8 cellular contexts compared by ENCODE assay signal in the genomic region with DNA sequence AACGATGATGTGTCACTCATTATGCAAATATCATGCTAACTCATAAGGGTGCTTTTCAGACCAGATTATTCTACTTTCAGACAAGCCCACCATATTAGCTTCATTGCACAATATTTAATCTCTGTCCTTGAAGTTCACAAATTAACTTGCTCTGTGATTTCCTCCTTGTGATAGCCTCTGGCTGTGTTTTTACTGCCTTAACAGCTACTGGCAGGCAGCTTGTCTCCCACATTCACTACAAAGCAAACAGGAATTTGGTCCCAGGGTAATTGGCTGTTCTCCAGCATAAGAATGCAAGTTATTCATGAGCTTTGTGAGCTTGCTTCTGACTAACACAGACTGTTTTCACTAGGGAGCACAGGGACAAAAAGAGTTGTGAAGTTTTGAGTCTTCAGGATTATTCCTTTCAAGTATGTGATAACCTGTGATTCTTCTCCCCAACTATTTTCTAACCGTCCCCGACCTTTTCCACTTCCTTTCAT.
DNase-seq lines count a peak whose midpoint lies in the region; ATAC-seq and TF ChIP-seq lines count a peak whose summit lies in the region.

No MANE protein-coding gene starts in this region.

- ATAC-seq in HG02938 (IDR thresholded peaks at IDR 0.05; ENCODE audit: unreplicated experiment) (peak; percentile 67), GM21576 (IDR thresholded peaks at IDR 0.05; ENCODE audit: unreplicated experiment) (no peak)
- no peak for ATAC-seq in naive thymus-derived CD4-positive, alpha-beta T cell

- peaks cover 0 to 39% (median 0%) of the 10 kb centered on the region in 5 donors for H3K36me3 Mint-ChIP-seq in naive thymus-derived CD4-positive, alpha-beta T cell

- no peaks in the 10 kb centered on the region for H3K27me3 Mint-ChIP-seq in naive thymus-derived CD4-positive, alpha-beta T cell

- TF ChIP-seq CTCF in AG10803 (conservative IDR thresholded peaks at IDR 0.05; ENCODE audit: low read length) = no peak
- no peak for TF ChIP-seq CTCF in esophagus squamous epithelium (IDR thresholded peaks at IDR 0.05)

- intact Hi-C loops in esophagus squamous epithelium (cut with DNase I) = no loop called here
- intact Hi-C loops in naive thymus-derived CD4-positive, alpha-beta T cell (cut with micrococcal nuclease) = loop anchor here in 1 of 2 donors (2.0 kb wide), 3 partner anchors 17 to 79 kb away; no protein-coding TSS in a partner anchor

- peak overlapping the region; percentile 23; the same call in 1 of the 2 replicates for H3K4me3 ChIP-seq in AG10803 (ENCODE audit: low read length)
- H3K4me3 ChIP-seq in esophagus squamous epithelium = peak overlapping the region in 1 of 4 donors; percentile 6
- H3K4me3 ChIP-seq in naive thymus-derived CD4-positive, alpha-beta T cell (ENCODE audit: low read length) = no peak overlapping the region

- peak overlapping the region in 3 of 4 donors; percentile 19 to 52 (median 25) for H3K27ac ChIP-seq in esophagus squamous epithelium
- H3K27ac ChIP-seq in naive thymus-derived CD4-positive, alpha-beta T cell (ENCODE audit: low read depth, low read length) = no peak overlapping the region

- H3K9me3 ChIP-seq in esophagus squamous epithelium = peaks cover 0 to 14% (median 6%) of the 10 kb centered on the region in 3 donors
- peaks cover 0 to 7% (median 0%) of the 10 kb centered on the region in 3 experiments for H3K9me3 ChIP-seq in naive thymus-derived CD4-positive, alpha-beta T cell (ENCODE audit: control insufficient read depth in 2 of 3, low read length in 3 of 3)

- DNase-seq in AG10803 (ENCODE audit: low read depth) (peak; percentile 99), SHP77 treated with DMSO at 0.1 percent for 48 hours (lab: John Stamatoyannopoulos, UW) (peak; percentile 57), esophagus squamous epithelium (lab: John Stamatoyannopoulos, UW) (no peak), GM19240 (ENCODE audit: insufficient read length, low spot score) (no peak), D341Med (ENCODE audit: low spot score) (no peak)
- DNase-seq in naive thymus-derived CD4-positive, alpha-beta T cell = no peak

- WGBS in esophagus squamous epithelium, 2 donors = 4 to 11% methylated on average over 3 of the region's 3 CpGs

- H3K4me1 Mint-ChIP-seq in naive thymus-derived CD4-positive, alpha-beta T cell = peaks cover 17 to 53% (median 41%) of the 10 kb centered on the region in 7 donors

- peak overlapping the region in 7 of 9 donors; percentile 48 to 97 (median 85) for H3K27ac Mint-ChIP-seq in naive thymus-derived CD4-positive, alpha-beta T cell

- H3K4me3 Mint-ChIP-seq in naive thymus-derived CD4-positive, alpha-beta T cell = peak overlapping the region in 8 of 10 donors; percentile 11 to 62 (median 46)

- peaks cover 0 to 22% (median 0%) of the 10 kb centered on the region in 4 donors for H3K27me3 ChIP-seq in esophagus squamous epithelium
- H3K27me3 ChIP-seq in naive thymus-derived CD4-positive, alpha-beta T cell (ENCODE audit: control insufficient read depth in 2 of 2, insufficient read depth in 2 of 2, low read length in 2 of 2) = no peaks in the 10 kb centered on the region

- no peak for TF ChIP-seq POLR2A in esophagus squamous epithelium (IDR thresholded peaks at IDR 0.05)

- H3K9me3 Mint-ChIP-seq in naive thymus-derived CD4-positive, alpha-beta T cell = peaks cover 0 to 26% (median 1%) of the 10 kb centered on the region in 11 donors

- CTCF ChIA-PET in naive thymus-derived CD4-positive, alpha-beta T cell (lab: Charles Lee) = interaction anchor here (1.2 to 2.7 kb wide), 4 partner anchors 10 to 329 kb away, joined by 3 to 15 read pairs (median 5); a partner anchor contains a TSS

- POLR2A ChIA-PET in naive thymus-derived CD4-positive, alpha-beta T cell (lab: Charles Lee) = interaction anchor here (0.7 to 1.6 kb wide), 2 partner anchors 11 to 45 kb away, joined by 3 read pairs; no protein-coding TSS in a partner anchor

- peaks cover 0 to 25% (median 4%) of the 10 kb centered on the region in 3 donors for H3K4me1 ChIP-seq in esophagus squamous epithelium
- peaks cover 3 to 19% of the 10 kb centered on the region in 2 donors for H3K4me1 ChIP-seq in naive thymus-derived CD4-positive, alpha-beta T cell (ENCODE audit: control insufficient read depth in 2 of 2, insufficient read depth in 2 of 2, low read length in 2 of 2)

- no peaks in the 10 kb centered on the region for H3K36me3 ChIP-seq in esophagus squamous epithelium
- no peaks in the 10 kb centered on the region for H3K36me3 ChIP-seq in naive thymus-derived CD4-positive, alpha-beta T cell (ENCODE audit: control insufficient read depth in 2 of 3, insufficient read depth in 3 of 3, low read length in 3 of 3)

Comparison
In these comparisons a context has a peak if more than half of its experiments do, and no peak if none do; other contexts are left out.
1. DNase-seq: peak in AG10803 (single experiment) and SHP77 treated with DMSO at 0.1 percent for 48 hours (single experiment); none in esophagus squamous epithelium (single experiment), naive thymus-derived CD4-positive, alpha-beta T cell (0 of 9), GM19240 (single experiment) and D341Med (single experiment).